20 cellular contexts compared by ENCODE assay signal in the genomic region with DNA sequence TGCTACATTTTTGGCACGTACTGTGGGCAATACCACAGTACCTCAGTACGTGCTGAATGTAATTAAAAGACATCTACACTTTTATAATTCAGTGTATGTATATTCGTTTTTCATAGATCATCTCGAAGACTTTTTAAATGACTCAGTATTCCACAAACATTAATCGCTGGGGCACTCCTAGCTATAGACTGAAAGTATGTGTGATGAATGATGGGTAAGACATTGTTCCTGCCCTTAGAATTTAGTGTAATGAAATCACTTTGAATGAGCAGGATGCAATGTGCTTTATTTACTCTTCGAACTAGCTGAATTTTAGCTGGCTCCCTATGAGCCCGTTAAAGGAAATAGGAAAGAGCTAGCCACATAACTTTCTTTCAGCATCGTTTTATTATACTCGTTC.
"Had no signal": no experiment of that assay in that cellular context is flagged by ENCODE, and none has a peak within 500 bp of the region (broad histone marks: within the 10 kb centered on the region; RNA-seq: fewer than 3 reads in every experiment).

No MANE protein-coding gene starts in this region.

- ATAC-seq: activated CD8-positive, alpha-beta T cell treated with anti-CD3 and anti-CD28 coated beads, Interleukin-2, amount 10 ng/mL, durations not matched to agents 7 days and 5 days; activated naive CD8-positive, alpha-beta T cell treated with anti-CD3 and anti-CD28 coated beads, Interleukin-2, amount 50 U/mL, for 24 hours; natural killer cell treated with Interleukin-12 subunit alpha and Interleukin-12 subunit beta and Interleukin-15 and Interleukin-18, amount 100 ng/mL, for 72 hours; psoas muscle; right lobe of liver; stimulated activated naive CD8-positive, alpha-beta T cell treated with anti-CD3 and anti-CD28 coated beads, Interleukin-15, Interleukin-2, amounts not matched to agents 100 U/mL and 50 U/mL, for 24 hours had no signal

- H3K36me3 ChIP-seq: left ventricle myocardium inferior, right lobe of liver, suprapubic skin, WERI-Rb-1 had no signal

- H3K4me3 ChIP-seq: left ventricle myocardium inferior, psoas muscle, right lobe of liver, suprapubic skin had no signal

- H3K27me3 ChIP-seq: right lobe of liver, suprapubic skin had no signal

- FAIRE-seq: kidney had no signal

- H3K27ac ChIP-seq: left ventricle myocardium inferior, psoas muscle, right lobe of liver, suprapubic skin, WERI-Rb-1 had no signal

- H3K4me1 ChIP-seq: left ventricle myocardium inferior, psoas muscle, right lobe of liver, suprapubic skin had no signal

- DNase-seq: activated CD4-positive, alpha-beta T cell treated with anti-CD3 and anti-CD28 coated beads for 4 hours; activated CD8-positive, alpha-beta memory T cell treated with anti-CD3 and anti-CD28 coated beads, Interleukin-2, amount 50 U/mL, for 48 hours; activated CD8-positive, alpha-beta T cell treated with anti-CD3 and anti-CD28 coated beads, Interleukin-2, amount 10 ng/mL, durations not matched to agents 7 days and 5 days; activated naive CD4-positive, alpha-beta T cell treated with Interleukin-2 at 50 U/mL for 16 hours; activated naive CD8-positive, alpha-beta T cell treated with anti-CD3 and anti-CD28 coated beads, Interleukin-2, amount 50 U/mL, for 24 hours; central memory CD4-positive, alpha-beta T cell; cortex of kidney; effector memory CD4-positive, alpha-beta T cell; kidney; left ventricle myocardium inferior; mesenchymal stem cell; occipital lobe; psoas muscle; right lobe of liver; stimulated activated CD4-positive, alpha-beta T cell treated with anti-CD3 and anti-CD28 coated beads, Interleukin-2, amount 100 ng/mL, for 24 hours; stimulated activated naive CD8-positive, alpha-beta T cell treated with anti-CD3 and anti-CD28 coated beads, Interleukin-15, Interleukin-2, amounts not matched to agents 100 U/mL and 50 U/mL, for 24 hours; T1000; WERI-Rb-1 had no signal

- H3K9me3 ChIP-seq: left ventricle myocardium inferior, psoas muscle, right lobe of liver, suprapubic skin had no signal
